8 cellular contexts compared by ENCODE assay signal in the genomic region with DNA sequence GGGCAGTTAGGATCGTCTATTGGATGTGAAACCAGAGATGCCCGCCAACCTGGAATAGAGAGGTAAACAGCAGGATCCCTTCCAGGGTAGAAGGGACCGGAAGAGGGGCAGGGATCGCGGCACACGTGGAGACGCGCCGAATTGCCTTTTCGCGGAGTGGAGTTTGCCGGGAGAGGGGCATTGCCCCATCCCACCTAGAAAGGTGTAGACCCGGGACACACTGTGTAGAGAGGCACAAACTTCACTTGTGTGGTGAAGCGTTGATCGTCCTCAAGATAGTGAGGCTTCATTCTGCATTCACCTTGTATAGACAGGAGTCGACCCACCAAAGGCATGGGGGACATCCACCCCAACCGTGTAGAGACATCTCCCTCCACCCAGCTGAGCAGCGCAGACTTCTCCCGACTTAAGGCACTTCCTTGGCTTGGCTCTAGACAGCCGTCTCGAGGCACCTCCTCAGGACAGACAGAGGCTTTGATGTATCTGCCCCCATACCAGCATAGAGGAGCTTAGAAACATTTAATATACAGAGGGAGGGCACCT. TPM values are rescaled to one million over a fixed set of nuclear protein-coding genes. Genes with fewer than 3 reads are reported as not detected.
DNase-seq lines count a peak whose midpoint lies in the region; ATAC-seq, FAIRE-seq and TF ChIP-seq lines count a peak whose summit lies in the region.

No MANE protein-coding gene starts in this region.

- peak overlapping the region; percentile 99 for H3K4me2 ChIP-seq in PC-3 (ENCODE audit: low read length)

- intact Hi-C loops in PC-3 (cut with micrococcal nuclease), result loop anchor here (10.0 kb wide), 1 partner anchor 286 kb away; no protein-coding TSS in a partner anchor

- H3K4me3 ChIP-seq in HEK293 (ENCODE audit: low read depth, low read length) (peak overlapping the region; percentile 63), PC-3 (ENCODE audit: low read length) (peak overlapping the region; percentile 82), ectodermal cell (ENCODE audit: insufficient read depth, low read depth, low read length) (peak overlapping the region; percentile 79), muscle layer of duodenum (ENCODE audit: low read depth in 1 of 2, low read length in 2 of 2) (peak overlapping the region; percentile 78 to 91)

- no peak for FAIRE-seq in GM12891 (lab: Jason Lieb, UNC)

- no peaks in the 10 kb centered on the region for H3K9me2 ChIP-seq in PC-3 (replicated peaks; ENCODE audit: low read length)

- H3K27ac ChIP-seq in HEK293 (ENCODE audit: extremely low read depth, low read depth, low read length) (peak overlapping the region; percentile 72), PC-3 (ENCODE audit: low read length) (peak overlapping the region; percentile 77), ectodermal cell (ENCODE audit: insufficient read depth, low read depth, low read length, poor library complexity, severe bottlenecking) (no peak overlapping the region), muscle layer of duodenum (ENCODE audit: low read length) (peak overlapping the region; percentile 69)

- POLR2A ChIA-PET in HEK293 (lab: Yijun Ruan, JAX), result interaction anchor here (0.9 to 2.7 kb wide), 4 partner anchors 72 to 488 kb away, joined by 3 to 9 read pairs (median 6); partner anchors contain the start of gene TSR2
- POLR2A ChIA-PET in PC-3 (lab: Charles Lee; ENCODE audit: unreplicated experiment), result interaction anchor here (0.6 to 0.7 kb wide), 3 partner anchors 470 to 1203 kb away, joined by 6 to 15 read pairs (median 8); partner anchors contain the start of gene APEX2

- H3K9ac ChIP-seq in PC-3 (ENCODE audit: low read length), result peak overlapping the region; percentile 99

- BruUV-seq in PC-3 (replicated peaks; lab: Mats Ljungman, UMichigan), result TSS peak; percentile 86

- no peaks in the 10 kb centered on the region for H3F3A ChIP-seq in PC-3 (ENCODE audit: low read length, unreplicated experiment)

- peak; percentile 41 for ATAC-seq in PC-3
- ATAC-seq in HG03457 (IDR thresholded peaks at IDR 0.05; ENCODE audit: unreplicated experiment), result no peak
- no peak for ATAC-seq in HG02623 (IDR thresholded peaks at IDR 0.05; ENCODE audit: unreplicated experiment)

- TF ChIP-seq POLR2A in GM12891 (IDR thresholded peaks at IDR 0.05; ENCODE audit: low read depth, low read length), result peak; percentile 61; the same call in 1 of the 2 replicates

- no peaks in the 10 kb centered on the region; the same call in 1 of the 2 replicates for H3K4me1 ChIP-seq in HEK293 (ENCODE audit: control insufficient read depth, insufficient read depth, low read length)
- peaks cover 20% of the 10 kb centered on the region for H3K4me1 ChIP-seq in PC-3 (ENCODE audit: insufficient read depth, low read length)
- H3K4me1 ChIP-seq in ectodermal cell (ENCODE audit: control insufficient read depth, insufficient read depth, low read length), result peaks cover 4% of the 10 kb centered on the region
- H3K4me1 ChIP-seq in muscle layer of duodenum (ENCODE audit: control insufficient read depth in 1 of 2, insufficient read depth in 2 of 2, low read length in 2 of 2), result peaks cover 0 to 28% of the 10 kb centered on the region in 2 donors

- peak overlapping the region; percentile 81 for H2AFZ ChIP-seq in PC-3 (ENCODE audit: low read length)

- H4K20me1 ChIP-seq in PC-3 (ENCODE audit: low read length), result no peaks in the 10 kb centered on the region

- peaks cover 53% of the 10 kb centered on the region for H3K79me2 ChIP-seq in PC-3 (ENCODE audit: low read length)

- 1% methylated on average over 21 of the region's 21 CpGs for WGBS in ectodermal cell, 2 experiments

- H3K9me3 ChIP-seq in HEK293 (ENCODE audit: control insufficient read depth, insufficient read depth, low read depth, low read length), result no peaks in the 10 kb centered on the region
- H3K9me3 ChIP-seq in PC-3 (ENCODE audit: low read length), result no peaks in the 10 kb centered on the region
- no peaks in the 10 kb centered on the region for H3K9me3 ChIP-seq in ectodermal cell (ENCODE audit: control insufficient read depth, low read length)
- H3K9me3 ChIP-seq in muscle layer of duodenum (ENCODE audit: control insufficient read depth in 1 of 2, low read length in 2 of 2), result no peaks in the 10 kb centered on the region

- H3K36me3 ChIP-seq in HEK293 (ENCODE audit: control insufficient read depth in 2 of 2, insufficient read depth in 1 of 2, low read length in 2 of 2), result peaks cover 8 to 33% of the 10 kb centered on the region in 2 experiments; a peak in 2 of 3 replicates
- peaks cover 12% of the 10 kb centered on the region for H3K36me3 ChIP-seq in PC-3 (ENCODE audit: low read depth, low read length)
- no peaks in the 10 kb centered on the region for H3K36me3 ChIP-seq in ectodermal cell (ENCODE audit: control insufficient read depth, insufficient read depth, low read length)
- H3K36me3 ChIP-seq in muscle layer of duodenum (ENCODE audit: control insufficient read depth in 1 of 2, insufficient read depth in 2 of 2, low read length in 2 of 2), result no peaks in the 10 kb centered on the region

- H3K27me3 ChIP-seq in PC-3 (ENCODE audit: low read length) (no peaks in the 10 kb centered on the region), ectodermal cell (ENCODE audit: control insufficient read depth, insufficient read depth, low read length, poor library complexity, severe bottlenecking) (no peaks in the 10 kb centered on the region), muscle layer of duodenum (ENCODE audit: low read depth, low read length) (no peaks in the 10 kb centered on the region)

- TF ChIP-seq CTCF in HEK293 (tag by site-specific recombination; IDR thresholded peaks at IDR 0.05) (no peak), PC-3 (conservative IDR thresholded peaks at IDR 0.05; ENCODE audit: low read depth, low read length) (no peak)

- CTCF ChIA-PET in HEK293 (lab: Yijun Ruan, JAX), result no interaction called here
- CTCF ChIA-PET in PC-3 (lab: Charles Lee), result interaction anchor here (0.5 to 0.7 kb wide), 2 partner anchors 51 to 846 kb away, joined by 3 to 5 read pairs; no protein-coding TSS in a partner anchor

- no peak for DNase-seq in GM12891 (ENCODE audit: insufficient read length, low spot score)
- no peak for DNase-seq in PC-3
- DNase-seq in NCI-H2171 treated with DMSO at 0.1 percent for 48 hours (lab: John Stamatoyannopoulos, UW), result no peak

TF ChIP-seq in GM12891, 5 proteins besides CTCF, POLR2A, EP300 and RAD21:
- TF ChIP-seq POLR2AphosphoS5 (IDR thresholded peaks at IDR 0.05; ENCODE audit: low read depth, low read length) (no peak), SPI1 (IDR thresholded peaks at IDR 0.05; ENCODE audit: low read depth, low read length) (no peak), POU2F2 (IDR thresholded peaks at IDR 0.05; ENCODE audit: low read depth, low read length) (no peak), TAF1 (IDR thresholded peaks at IDR 0.05; ENCODE audit: low read depth, low read length) (no peak), PAX5 (IDR thresholded peaks at IDR 0.05; ENCODE audit: insufficient read depth, low read length, severe bottlenecking) (no peak)

TF ChIP-seq in HEK293, 187 proteins besides CTCF, POLR2A, EP300 and RAD21 (continues in another document):
- TF ChIP-seq, protein P1, sequence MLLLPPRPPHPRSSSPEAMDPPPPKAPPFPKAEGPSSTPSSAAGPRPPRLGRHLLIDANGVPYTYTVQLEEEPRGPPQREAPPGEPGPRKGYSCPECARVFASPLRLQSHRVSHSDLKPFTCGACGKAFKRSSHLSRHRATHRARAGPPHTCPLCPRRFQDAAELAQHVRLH (tag by site-specific recombination; IDR thresholded peaks at IDR 0.05), result peak; percentile 79
- TF ChIP-seq ZBTB48 (tag by site-specific recombination; IDR thresholded peaks at IDR 0.05), result peak; percentile 22; the same call in 1 of the 2 replicates
- TF ChIP-seq ZBTB20 (tag by site-specific recombination; IDR thresholded peaks at IDR 0.05), result 0 out of 2 replicates have a peak, but pooled peaks have one; percentile 9
- TF ChIP-seq, protein P2, sequence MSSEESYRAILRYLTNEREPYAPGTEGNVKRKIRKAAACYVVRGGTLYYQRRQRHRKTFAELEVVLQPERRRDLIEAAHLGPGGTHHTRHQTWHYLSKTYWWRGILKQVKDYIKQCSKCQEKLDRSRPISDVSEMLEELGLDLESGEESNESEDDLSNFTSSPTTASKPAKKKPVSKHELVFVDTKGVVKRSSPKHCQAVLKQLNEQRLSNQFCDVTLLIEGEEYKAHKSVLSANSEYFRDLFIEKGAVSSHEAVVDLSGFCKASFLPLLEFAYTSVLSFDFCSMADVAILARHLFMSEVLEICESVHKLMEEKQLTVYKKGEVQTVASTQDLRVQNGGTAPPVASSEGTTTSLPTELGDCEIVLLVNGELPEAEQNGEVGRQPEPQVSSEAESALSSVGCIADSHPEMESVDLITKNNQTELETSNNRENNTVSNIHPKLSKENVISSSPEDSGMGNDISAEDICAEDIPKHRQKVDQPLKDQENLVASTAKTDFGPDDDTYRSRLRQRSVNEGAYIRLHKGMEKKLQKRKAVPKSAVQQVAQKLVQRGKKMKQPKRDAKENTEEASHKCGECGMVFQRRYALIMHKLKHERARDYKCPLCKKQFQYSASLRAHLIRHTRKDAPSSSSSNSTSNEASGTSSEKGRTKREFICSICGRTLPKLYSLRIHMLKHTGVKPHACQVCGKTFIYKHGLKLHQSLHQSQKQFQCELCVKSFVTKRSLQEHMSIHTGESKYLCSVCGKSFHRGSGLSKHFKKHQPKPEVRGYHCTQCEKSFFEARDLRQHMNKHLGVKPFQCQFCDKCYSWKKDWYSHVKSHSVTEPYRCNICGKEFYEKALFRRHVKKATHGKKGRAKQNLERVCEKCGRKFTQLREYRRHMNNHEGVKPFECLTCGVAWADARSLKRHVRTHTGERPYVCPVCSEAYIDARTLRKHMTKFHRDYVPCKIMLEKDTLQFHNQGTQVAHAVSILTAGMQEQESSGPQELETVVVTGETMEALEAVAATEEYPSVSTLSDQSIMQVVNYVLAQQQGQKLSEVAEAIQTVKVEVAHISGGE (tag by site-specific recombination; conservative IDR thresholded peaks at IDR 0.05; ENCODE audit: low read depth), result peak; percentile 95
- 0 out of 2 replicates have a peak, but pooled peaks have one; percentile 13 for TF ChIP-seq ZNF76 (tag by site-specific recombination; IDR thresholded peaks at IDR 0.05; ENCODE audit: borderline replicate concordance, low read depth)
- TF ChIP-seq ZNF223 (tag by site-specific recombination; IDR thresholded peaks at IDR 0.05), result no peak
- no peak for TF ChIP-seq ZNF157 (tag by site-specific recombination; IDR thresholded peaks at IDR 0.05)

RNA-seq across cellular contexts. Expression of gene GNL3L, which starts 0.4 kb away (rescaled TPM):
- 9.1 TPM for polyA plus RNA-seq in GM12891 (2012; ENCODE audit: low read depth, missing spikeins)
- total RNA-seq in PC-3 (2014; rRNA removed), result 50.3 and 63.7 TPM in 2 replicates
- polyA plus RNA-seq in ectodermal cell (2013, experiment 1 of 4), result 28.1 TPM
- polyA plus RNA-seq in ectodermal cell (2013, experiment 2 of 4), result 31.8 TPM
- 17.2 TPM for polyA plus RNA-seq in ectodermal cell (2013, experiment 3 of 4)
- 17.8 TPM for polyA plus RNA-seq in ectodermal cell (2013, experiment 4 of 4)

RNA-seq across cellular contexts. Expression of gene FGD1, which starts 34.4 kb away (rescaled TPM):
- 0.44 TPM for polyA plus RNA-seq in GM12891 (2012; ENCODE audit: low read depth, missing spikeins)
- total RNA-seq in PC-3 (2014; rRNA removed), result 9.9 and 18.5 TPM in 2 replicates
- 33.2 TPM for polyA plus RNA-seq in ectodermal cell (2013, experiment 1 of 4)
- polyA plus RNA-seq in ectodermal cell (2013, experiment 2 of 4), result 31.3 TPM
- polyA plus RNA-seq in ectodermal cell (2013, experiment 3 of 4), result 26.2 TPM
- polyA plus RNA-seq in ectodermal cell (2013, experiment 4 of 4), result 28.7 TPM
